In genomic region chr6:25991785-25992412, GRCh38 we compare ENCODE assay signal across 8 cellular contexts. TPM values are rescaled to one million over a fixed set of nuclear protein-coding genes. Genes with fewer than 3 reads are reported as not detected.
DNase-seq lines count a peak whose midpoint lies in the region; ATAC-seq and TF ChIP-seq lines count a peak whose summit lies in the region.

No MANE protein-coding gene starts in this region.

- ATAC-seq in GM18858 (IDR thresholded peaks at IDR 0.05; ENCODE audit: unreplicated experiment) (peak; percentile 22), HG03060 (IDR thresholded peaks at IDR 0.05; ENCODE audit: low read depth, unreplicated experiment) (peak; percentile 19)

- no peak for TF ChIP-seq CTCF in coronary artery (IDR thresholded peaks at IDR 0.05)

- peak overlapping the region; percentile 73 for H3K4me3 ChIP-seq in coronary artery

- H3K27me3 ChIP-seq in layer of hippocampus (ENCODE audit: control insufficient read depth, insufficient read depth, low read length): no peaks in the 10 kb centered on the region

- DNase-seq in A172 (ENCODE audit: low spot score): peak; percentile 25
- peak; percentile 78 for DNase-seq in NCI-H2227 (lab: John Stamatoyannopoulos, UW; ENCODE audit: unreplicated experiment)
- DNase-seq in activated CD4-positive, alpha-beta T cell treated with anti-CD3 and anti-CD28 coated beads for 24 hours (ENCODE audit: low read depth in 2 of 2): peak; percentile 21
- peak; percentile 91 for DNase-seq in coronary artery (ENCODE audit: low spot score)
- peak; percentile 4 to 10 for DNase-seq in stimulated activated CD4-positive, alpha-beta T cell treated with anti-CD3 and anti-CD28 coated beads, Interleukin-15, amount 100 ng/mL, for 1 hour (ENCODE audit: low read depth in 1 of 2, low spot score in 1 of 2)

- H3K27ac ChIP-seq in coronary artery: peak overlapping the region; percentile 85 to 90
- peak overlapping the region; percentile 74 for H3K27ac ChIP-seq in layer of hippocampus (ENCODE audit: low read depth, low read length)

RNA-seq across cellular contexts. Expression of gene TRIM38, which starts 29.3 kb away (rescaled TPM):
- total RNA-seq in A172 (2014; rRNA removed; shearing (Covaris generic)): 5.2 and 6.4 TPM in 2 replicates

Comparison
In these comparisons a context has a peak if more than half of its experiments do, and no peak if none do; other contexts are left out.
1. Peak in every context shown above with its lines: DNase-seq, ATAC-seq, H3K4me3 ChIP-seq and H3K27ac ChIP-seq.
2. DNase-seq: peak in every context shown above with its lines; median percentile 91 in coronary artery; 78 in NCI-H2227; 25 in A172; 21 in activated CD4-positive, alpha-beta T cell treated with anti-CD3 and anti-CD28 coated beads for 24 hours; 7 in stimulated activated CD4-positive, alpha-beta T cell treated with anti-CD3 and anti-CD28 coated beads, Interleukin-15, amount 100 ng/mL, for 1 hour.